In the genomic region with DNA sequence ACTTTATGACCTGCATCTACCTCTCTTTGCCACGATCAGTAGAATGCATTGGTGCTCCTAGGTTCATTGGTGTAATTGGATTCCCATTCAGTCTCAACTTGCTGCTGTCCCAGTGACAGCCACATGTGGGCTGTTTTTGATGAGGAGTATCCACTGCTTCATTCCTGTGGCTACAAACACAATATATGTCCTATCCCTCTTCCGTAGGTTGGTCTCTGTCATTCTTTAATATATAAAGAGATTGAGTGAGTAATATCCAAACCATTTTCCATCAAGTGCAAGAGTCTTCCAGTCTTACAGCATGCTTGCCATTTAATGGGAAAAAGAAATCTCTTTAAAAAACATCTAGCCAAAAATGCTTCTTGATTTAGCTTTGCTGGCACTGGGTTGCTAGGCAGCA, we compare ENCODE assay signal across 18 cellular contexts.
DNase-seq lines count a peak whose midpoint lies in the region; ATAC-seq, FAIRE-seq and TF ChIP-seq lines count a peak whose summit lies in the region.
"Had no signal": no experiment of that assay in that cellular context is flagged by ENCODE, and none has a peak within 500 bp of the region (broad histone marks: within the 10 kb centered on the region; RNA-seq: fewer than 3 reads in every experiment).

No MANE protein-coding gene starts in this region.

- H3K27ac ChIP-seq in right atrium auricular region: no peak overlapping the region
- no peak overlapping the region for H3K27ac ChIP-seq in stomach
- no peak overlapping the region for H3K27ac ChIP-seq in Karpas-422 (ENCODE audit: low read length)
- H3K27ac ChIP-seq: RWPE1, upper lobe of left lung had no signal

- no peaks in the 10 kb centered on the region; the same call in 1 of the 2 replicates for H3K9me2 ChIP-seq in Karpas-422 (replicated peaks; ENCODE audit: insufficient read depth, low read length)

- H3K27me3 ChIP-seq in right atrium auricular region: no peaks in the 10 kb centered on the region
- H3K27me3 ChIP-seq in adipocyte (replicated peaks; ENCODE audit: control insufficient read depth, insufficient read depth, low read length): no peaks in the 10 kb centered on the region
- H3K27me3 ChIP-seq in stomach: no peaks in the 10 kb centered on the region
- no peaks in the 10 kb centered on the region for H3K27me3 ChIP-seq in Karpas-422 (ENCODE audit: low read length)
- H3K27me3 ChIP-seq: upper lobe of left lung had no signal

- TF ChIP-seq EP300 in stomach (IDR thresholded peaks at IDR 0.05): no peak

- H3K9ac ChIP-seq in adipocyte (ENCODE audit: low read length): no peak overlapping the region
- no peak overlapping the region for H3K9ac ChIP-seq in Karpas-422 (ENCODE audit: low read length)

- no peaks in the 10 kb centered on the region for H3K79me2 ChIP-seq in Karpas-422 (ENCODE audit: low read length)

- TF ChIP-seq POLR2A in stomach (IDR thresholded peaks at IDR 0.05): no peak

- H2AFZ ChIP-seq in Karpas-422 (ENCODE audit: low read length): no peak overlapping the region

- no peak overlapping the region for H3K4me3 ChIP-seq in right atrium auricular region
- no peak overlapping the region for H3K4me3 ChIP-seq in adipocyte (ENCODE audit: low read length)
- no peak overlapping the region for H3K4me3 ChIP-seq in fibroblast of villous mesenchyme (ENCODE audit: low read depth, low read length)
- H3K4me3 ChIP-seq in stomach: no peak overlapping the region
- no peak overlapping the region for H3K4me3 ChIP-seq in Karpas-422 (ENCODE audit: low read length)
- H3K4me3 ChIP-seq: upper lobe of left lung had no signal

- ATAC-seq in Right ventricle myocardium superior (ENCODE audit: poor library complexity) (peak; percentile 11), GM21526 (IDR thresholded peaks at IDR 0.05; ENCODE audit: low FRiP score, unreplicated experiment) (no peak)

- H3K9me3 ChIP-seq in right atrium auricular region: no peaks in the 10 kb centered on the region
- H3K9me3 ChIP-seq in adipocyte (ENCODE audit: control insufficient read depth, low read length): no peaks in the 10 kb centered on the region
- H3K9me3 ChIP-seq in stomach: peaks cover 0 to 5% (median 0%) of the 10 kb centered on the region in 4 donors
- H3K9me3 ChIP-seq in Karpas-422 (ENCODE audit: low read length): no peaks in the 10 kb centered on the region
- H3K9me3 ChIP-seq: upper lobe of left lung had no signal

- no peak overlapping the region for H3K4me2 ChIP-seq in Karpas-422 (ENCODE audit: low read depth, low read length, poor library complexity, severe bottlenecking)

- H3K36me3 ChIP-seq in right atrium auricular region (no peaks in the 10 kb centered on the region), adipocyte (ENCODE audit: control insufficient read depth, insufficient read depth, low read length, severe bottlenecking) (no peaks in the 10 kb centered on the region), stomach (peaks cover 0 to 23% (median 2%) of the 10 kb centered on the region in 4 donors), Karpas-422 (ENCODE audit: insufficient read depth, low read length) (no peaks in the 10 kb centered on the region)
- H3K36me3 ChIP-seq: upper lobe of left lung had no signal

- WGBS in stomach, 5 donors: 75 to 93% (median 82%) methylated on average over 2 of the region's 2 CpGs

- H3K4me1 ChIP-seq in right atrium auricular region (peaks cover 0 to 31% of the 10 kb centered on the region in 2 donors), adipocyte (ENCODE audit: control insufficient read depth, insufficient read depth, low read length) (peaks cover 19% of the 10 kb centered on the region), stomach (peaks cover 0 to 23% (median 10%) of the 10 kb centered on the region in 4 donors), Karpas-422 (ENCODE audit: low read length) (peaks cover 8% of the 10 kb centered on the region; the same call in 1 of the 2 replicates)
- H3K4me1 ChIP-seq: upper lobe of left lung had no signal

- TF ChIP-seq CTCF in right atrium auricular region (IDR thresholded peaks at IDR 0.05) (no peak), fibroblast of villous mesenchyme (IDR thresholded peaks at IDR 0.05; ENCODE audit: insufficient read depth, low read depth, low read length) (no peak), stomach (IDR thresholded peaks at IDR 0.05) (no peak)

- DNase-seq in Right ventricle myocardium superior (no peak), right atrium auricular region (ENCODE audit: low spot score) (no peak), adipocyte (ENCODE audit: low read depth) (peak; percentile 16), fibroblast of villous mesenchyme (ENCODE audit: low read depth) (peak; percentile 27), urothelium cell line (ENCODE audit: low spot score) (peak; percentile 11), stomach (no peak), Karpas-422 (no peak)
- DNase-seq: activated B cell treated with CpG ODN at 0.5 μM for 24 hours; CD4-positive, alpha-beta T cell; DMS79; immature natural killer cell; NCI-H1694; NCI-H226; upper lobe of left lung had no signal

- intact Hi-C loops in Right ventricle myocardium superior (cut with DNase I): no loop called here
- intact Hi-C loops in stomach (cut with DNase I; ENCODE audit: low total_unique reads): loop anchor here (10.0 kb wide), 1 partner anchor 1511 kb away; no protein-coding TSS in a partner anchor

- FAIRE-seq in urothelium cell line (lab: Jason Lieb, UNC): no peak
- FAIRE-seq: A204.1, GM19239 had no signal

- H4K20me1 ChIP-seq in Karpas-422 (ENCODE audit: insufficient read depth, low read depth, low read length): no peaks in the 10 kb centered on the region

Comparison
In these comparisons a context has a peak if more than half of its experiments do, and no peak if none do; other contexts are left out.
1. DNase-seq: peak in adipocyte (single experiment), fibroblast of villous mesenchyme (single experiment) and urothelium cell line (single experiment); none in Right ventricle myocardium superior (single experiment), right atrium auricular region (single experiment), stomach (single experiment) and Karpas-422 (single experiment).